ENCODE assay signal across 1 cellular context in genomic region chr9:137674307-137675305, GRCh38.
TF ChIP-seq lines count a peak whose summit lies in the region.

No MANE protein-coding gene starts in this region.

TF ChIP-seq in WTC11, 78 proteins besides CTCF, POLR2A, EP300 and RAD21 (continued from another document):
- TF ChIP-seq, protein P1, sequence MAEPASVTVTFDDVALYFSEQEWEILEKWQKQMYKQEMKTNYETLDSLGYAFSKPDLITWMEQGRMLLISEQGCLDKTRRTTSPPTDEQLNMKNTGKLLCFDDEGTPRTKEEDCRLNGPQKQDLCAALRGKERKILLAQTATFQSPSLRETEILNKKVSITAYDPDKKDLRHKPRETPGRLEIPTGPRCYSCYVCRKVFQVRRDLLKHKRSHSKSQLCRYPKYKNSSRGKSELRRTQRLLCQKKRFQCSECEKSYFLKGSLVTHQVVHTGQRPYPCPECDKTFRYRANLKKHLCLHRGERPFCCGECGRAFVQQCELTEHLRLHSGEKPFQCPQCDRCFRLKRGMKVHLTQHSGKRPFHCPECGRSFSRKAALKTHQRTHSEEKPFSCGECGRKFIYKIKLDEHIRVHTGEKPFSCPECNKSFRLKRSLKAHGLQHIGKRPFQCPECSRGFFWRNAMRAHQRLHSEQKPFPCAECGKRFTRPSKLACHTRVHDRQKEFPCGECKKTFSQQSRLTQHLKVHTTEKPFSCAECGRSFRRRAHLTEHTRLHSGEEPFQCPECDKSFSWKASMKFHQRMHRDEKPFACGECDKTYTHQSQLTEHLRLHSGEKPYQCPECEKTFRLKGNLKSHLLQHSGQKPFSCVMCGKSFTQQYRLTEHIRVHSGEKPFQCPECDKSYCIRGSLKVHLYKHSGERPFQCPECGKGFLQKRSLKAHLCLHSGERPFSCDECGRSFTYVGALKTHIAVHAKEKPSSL (CRISPR knock-in tag; conservative IDR thresholded peaks at IDR 0.05) = no peak
- TF ChIP-seq ZNF512 (CRISPR knock-in tag; IDR thresholded peaks at IDR 0.05; ENCODE audit: borderline replicate concordance) = no peak
- no peak for TF ChIP-seq ZNF671 (CRISPR knock-in tag; IDR thresholded peaks at IDR 0.05)
- no peak for TF ChIP-seq GTF2I (CRISPR knock-in tag; conservative IDR thresholded peaks at IDR 0.05)
- TF ChIP-seq NR1H2 (CRISPR knock-in tag; IDR thresholded peaks at IDR 0.05) = no peak
- TF ChIP-seq ZNF232 (CRISPR knock-in tag; IDR thresholded peaks at IDR 0.05) = no peak
- no peak for TF ChIP-seq USF2 (CRISPR knock-in tag; IDR thresholded peaks at IDR 0.05)
- no peak for TF ChIP-seq HMGA2 (CRISPR knock-in tag; IDR thresholded peaks at IDR 0.05)
- no peak for TF ChIP-seq ZMAT4 (CRISPR knock-in tag; IDR thresholded peaks at IDR 0.05)
- TF ChIP-seq ELF4 (CRISPR knock-in tag; IDR thresholded peaks at IDR 0.05; ENCODE audit: low read depth) = no peak
- no peak for TF ChIP-seq ZNF121 (CRISPR knock-in tag; IDR thresholded peaks at IDR 0.05)
- no peak for TF ChIP-seq ZNF281 (CRISPR knock-in tag; IDR thresholded peaks at IDR 0.05)
- no peak for TF ChIP-seq ZNF532 (CRISPR knock-in tag; IDR thresholded peaks at IDR 0.05; ENCODE audit: borderline replicate concordance)
- TF ChIP-seq, protein P2, sequence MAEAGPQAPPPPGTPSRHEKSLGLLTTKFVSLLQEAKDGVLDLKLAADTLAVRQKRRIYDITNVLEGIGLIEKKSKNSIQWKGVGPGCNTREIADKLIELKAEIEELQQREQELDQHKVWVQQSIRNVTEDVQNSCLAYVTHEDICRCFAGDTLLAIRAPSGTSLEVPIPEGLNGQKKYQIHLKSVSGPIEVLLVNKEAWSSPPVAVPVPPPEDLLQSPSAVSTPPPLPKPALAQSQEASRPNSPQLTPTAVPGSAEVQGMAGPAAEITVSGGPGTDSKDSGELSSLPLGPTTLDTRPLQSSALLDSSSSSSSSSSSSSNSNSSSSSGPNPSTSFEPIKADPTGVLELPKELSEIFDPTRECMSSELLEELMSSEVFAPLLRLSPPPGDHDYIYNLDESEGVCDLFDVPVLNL (CRISPR knock-in tag; IDR thresholded peaks at IDR 0.05; ENCODE audit: borderline replicate concordance, low read depth) = no peak
